In genomic region chrX:71117358-71117757, GRCh38 we compare ENCODE assay signal across 15 cellular contexts. TPM values are rescaled to one million over a fixed set of nuclear protein-coding genes. Genes with fewer than 3 reads are reported as not detected.
DNase-seq lines count a peak whose midpoint lies in the region; ATAC-seq, FAIRE-seq and TF ChIP-seq lines count a peak whose summit lies in the region.
"Had no signal": no experiment of that assay in that cellular context is flagged by ENCODE, and none has a peak within 500 bp of the region (broad histone marks: within the 10 kb centered on the region; RNA-seq: fewer than 3 reads in every experiment).

No MANE protein-coding gene starts in this region.

- no peak for TF ChIP-seq CTCF in A549 (IDR thresholded peaks at IDR 0.05)
- no peak for TF ChIP-seq CTCF in CD8-positive, alpha-beta T cell (IDR thresholded peaks at IDR 0.05)
- TF ChIP-seq CTCF in OCI-LY3 (IDR thresholded peaks at IDR 0.05; ENCODE audit: low read depth, low read length) = no peak
- no peak for TF ChIP-seq CTCF in keratinocyte (optimal IDR thresholded peaks at IDR 0.05 in 1 of 3, IDR thresholded peaks at IDR 0.05 in 1 of 3, conservative IDR thresholded peaks at IDR 0.05 in 1 of 3; ENCODE audit: extremely low read depth in 1 of 3, insufficient read depth in 2 of 3, low read length in 3 of 3)
- TF ChIP-seq CTCF in pancreas (IDR thresholded peaks at IDR 0.05) = no peak
- TF ChIP-seq CTCF in suprapubic skin (IDR thresholded peaks at IDR 0.05) = no peak

- FAIRE-seq in A549 (lab: Jason Lieb, UNC) (no peak), keratinocyte (lab: Jason Lieb, UNC) (no peak), pancreas (lab: Jason Lieb, UNC) (no peak)

- DNase-seq in A549 (ENCODE audit: low read depth in 1 of 2, low spot score in 1 of 2) = no peak
- DNase-seq in CD8-positive, alpha-beta T cell = no peak
- DNase-seq in keratinocyte (ENCODE audit: low read depth, low spot score) = no peak
- DNase-seq in pancreas = no peak
- no peak for DNase-seq in suprapubic skin (ENCODE audit: low spot score in 2 of 2)
- no peak for DNase-seq in stimulated activated naive B cell treated with anti-CD40 and anti-IgM and Interleukin-4, amounts not matched to agents 10 μg/mL and 1 μg/mL and 100 μg/mL, for 72 hours
- DNase-seq: activated CD8-positive, alpha-beta memory T cell treated with anti-CD3 and anti-CD28 coated beads, Interleukin-2, amount 10 ng/mL, durations not matched to agents 7 days and 5 days; cortex of kidney; mucosa of descending colon; NCI-H2029 had no signal

- peaks cover 14% of the 10 kb centered on the region for H3K36me3 ChIP-seq in CD8-positive, alpha-beta T cell (ENCODE audit: insufficient read depth, low read length)
- H3K36me3 ChIP-seq in OCI-LY3 (replicated peaks; ENCODE audit: low read depth, low read length) (peaks cover 13% of the 10 kb centered on the region), keratinocyte (ENCODE audit: control insufficient read depth in 2 of 2, extremely low read depth in 1 of 2, insufficient read depth in 2 of 2, low read length in 2 of 2) (peaks cover 6 to 7% of the 10 kb centered on the region in 2 experiments), pancreas (peaks cover 0 to 3% (median 0%) of the 10 kb centered on the region in 3 donors), suprapubic skin (peaks cover 14% of the 10 kb centered on the region)

- H3K4me3 Mint-ChIP-seq in CD8-positive, alpha-beta T cell = no peak overlapping the region
- H3K4me3 Mint-ChIP-seq in stimulated activated naive B cell treated with anti-CD40 and anti-IgM and Interleukin-4, amounts not matched to agents 10 μg/mL and 1 μg/mL and 100 μg/mL, for 72 hours = no peak overlapping the region

- H4K20me1 ChIP-seq in OCI-LY3 (ENCODE audit: insufficient read depth, low read length) (no peaks in the 10 kb centered on the region), keratinocyte (ENCODE audit: control insufficient read depth, extremely low read depth, insufficient read depth, low read length) (no peaks in the 10 kb centered on the region)

- peaks cover 23% of the 10 kb centered on the region for H3K36me3 Mint-ChIP-seq in CD8-positive, alpha-beta T cell
- H3K36me3 Mint-ChIP-seq in stimulated activated naive B cell treated with anti-CD40 and anti-IgM and Interleukin-4, amounts not matched to agents 10 μg/mL and 1 μg/mL and 100 μg/mL, for 72 hours = peaks cover 4 to 6% of the 10 kb centered on the region in 2 donors

- no peak overlapping the region for H3K27ac Mint-ChIP-seq in CD8-positive, alpha-beta T cell
- H3K27ac Mint-ChIP-seq in stimulated activated naive B cell treated with anti-CD40 and anti-IgM and Interleukin-4, amounts not matched to agents 10 μg/mL and 1 μg/mL and 100 μg/mL, for 72 hours = no peak overlapping the region

- peaks cover 40% of the 10 kb centered on the region for H3K4me1 Mint-ChIP-seq in CD8-positive, alpha-beta T cell (ENCODE audit: low read depth)
- H3K4me1 Mint-ChIP-seq in stimulated activated naive B cell treated with anti-CD40 and anti-IgM and Interleukin-4, amounts not matched to agents 10 μg/mL and 1 μg/mL and 100 μg/mL, for 72 hours = peaks cover 10 to 19% of the 10 kb centered on the region in 2 donors

- CTCF ChIA-PET in A549 (lab: Yijun Ruan, JAX) = interaction anchor here (1.1 to 4.6 kb wide), 3 partner anchors 10 to 62 kb away, joined by 3 to 25 read pairs (median 4); no protein-coding TSS in a partner anchor
- CTCF ChIA-PET in CD8-positive, alpha-beta T cell (lab: Charles Lee) = interaction anchor here (1.0 to 3.8 kb wide), 6 partner anchors 11 to 63 kb away, joined by 3 to 16 read pairs (median 6); partner anchors contain the start of gene CXorf65

- no peaks in the 10 kb centered on the region for H3K9me3 ChIP-seq in A549
- no peaks in the 10 kb centered on the region for H3K9me3 ChIP-seq in CD8-positive, alpha-beta T cell (ENCODE audit: low read length)
- H3K9me3 ChIP-seq in OCI-LY3 (ENCODE audit: insufficient read depth, low read length) = no peaks in the 10 kb centered on the region
- H3K9me3 ChIP-seq in keratinocyte (ENCODE audit: control insufficient read depth, low read depth, low read length) = no peaks in the 10 kb centered on the region
- no peaks in the 10 kb centered on the region for H3K9me3 ChIP-seq in pancreas
- no peaks in the 10 kb centered on the region for H3K9me3 ChIP-seq in suprapubic skin
- H3K9me3 ChIP-seq: mucosa of descending colon, right atrium auricular region had no signal

- no peak overlapping the region for H3K4me3 ChIP-seq in A549
- no peak overlapping the region for H3K4me3 ChIP-seq in CD8-positive, alpha-beta T cell (ENCODE audit: low read depth, low read length)
- H3K4me3 ChIP-seq in OCI-LY3 (ENCODE audit: low read length) = peak overlapping the region; percentile 91
- no peak overlapping the region for H3K4me3 ChIP-seq in keratinocyte (ENCODE audit: control insufficient read depth in 2 of 3, extremely low read depth in 1 of 3, insufficient read depth in 2 of 3, low read depth in 1 of 3, low read length in 3 of 3)
- no peak overlapping the region for H3K4me3 ChIP-seq in pancreas
- H3K4me3 ChIP-seq in suprapubic skin = no peak overlapping the region
- H3K4me3 ChIP-seq: mucosa of descending colon had no signal

- H3K4me1 ChIP-seq in A549 = peaks cover 8% of the 10 kb centered on the region; the same call in 2 of the 3 replicates
- H3K4me1 ChIP-seq in CD8-positive, alpha-beta T cell (ENCODE audit: insufficient read depth, low read length) = peaks cover 35% of the 10 kb centered on the region
- H3K4me1 ChIP-seq in OCI-LY3 (ENCODE audit: low read length) = peaks cover 16% of the 10 kb centered on the region
- peaks cover 10% of the 10 kb centered on the region for H3K4me1 ChIP-seq in keratinocyte (ENCODE audit: control insufficient read depth, extremely low read depth, insufficient read depth, low read length)
- H3K4me1 ChIP-seq in pancreas = no peaks in the 10 kb centered on the region
- peaks cover 14% of the 10 kb centered on the region for H3K4me1 ChIP-seq in suprapubic skin

- ATAC-seq in A549 = no peak
- ATAC-seq in CD8-positive, alpha-beta T cell = no peak
- no peak for ATAC-seq in pancreas
- no peak for ATAC-seq in HG03442 (IDR thresholded peaks at IDR 0.05; ENCODE audit: unreplicated experiment)
- no peak for ATAC-seq in stimulated activated naive B cell treated with anti-CD40 and anti-IgM and Interleukin-4, amounts not matched to agents 10 μg/mL and 1 μg/mL and 100 μg/mL, for 72 hours (replicated peaks)

- no peak overlapping the region for H2AFZ ChIP-seq in OCI-LY3 (ENCODE audit: low read depth, low read length)
- peak overlapping the region; percentile 10 for H2AFZ ChIP-seq in keratinocyte (ENCODE audit: control insufficient read depth, low read length)

- 91% methylated on average over 10 of the region's 10 CpGs for WGBS in A549 (ENCODE audit: missing lambda C conversion rate)
- WGBS in pancreas, 2 donors = 68 to 73% methylated on average over 10 of the region's 10 CpGs
- 82% methylated on average over 10 of the region's 10 CpGs for WGBS in suprapubic skin

- no peak for TF ChIP-seq EP300 in A549 (IDR thresholded peaks at IDR 0.05)
- no peak for TF ChIP-seq EP300 in suprapubic skin (IDR thresholded peaks at IDR 0.05)

- H3K9me3 Mint-ChIP-seq in CD8-positive, alpha-beta T cell = no peaks in the 10 kb centered on the region
- H3K9me3 Mint-ChIP-seq in stimulated activated naive B cell treated with anti-CD40 and anti-IgM and Interleukin-4, amounts not matched to agents 10 μg/mL and 1 μg/mL and 100 μg/mL, for 72 hours = no peaks in the 10 kb centered on the region

- POLR2A ChIA-PET in A549 (lab: Yijun Ruan, JAX) = no interaction called here
- POLR2A ChIA-PET in CD8-positive, alpha-beta T cell (lab: Charles Lee) = interaction anchor here (1.1 to 3.2 kb wide), 3 partner anchors 9 to 49 kb away, joined by 4 to 47 read pairs (median 9); partner anchors contain the start of genes CXorf65 and SNX12

- no peaks in the 10 kb centered on the region for H3K9me1 ChIP-seq in keratinocyte (ENCODE audit: control insufficient read depth, extremely low read depth, insufficient read depth, low read length)

- no peak for TF ChIP-seq RAD21 in A549 (conservative IDR thresholded peaks at IDR 0.05 in 1 of 2, IDR thresholded peaks at IDR 0.05 in 1 of 2)

- H3K4me2 ChIP-seq in A549 = peak overlapping the region; percentile 90
- H3K4me2 ChIP-seq in OCI-LY3 (ENCODE audit: low read length) = peak overlapping the region; percentile 75
- H3K4me2 ChIP-seq in keratinocyte (ENCODE audit: control insufficient read depth, extremely low read depth, insufficient read depth, low read depth, low read length) = peak overlapping the region; percentile 14

- intact Hi-C loops in CD8-positive, alpha-beta T cell (cut with DNase I, micrococcal nuclease) = loop anchor here in 1 of 2 experiments (10.0 kb wide), 1 partner anchor 507 kb away; no protein-coding TSS in a partner anchor
- intact Hi-C loops in pancreas (cut with DNase I) = no loop called here

- H3K27ac ChIP-seq in A549 = no peak overlapping the region
- H3K27ac ChIP-seq in CD8-positive, alpha-beta T cell (ENCODE audit: low read depth, low read length) = peak overlapping the region; percentile 14
- H3K27ac ChIP-seq in OCI-LY3 (ENCODE audit: low read length) = no peak overlapping the region
- H3K27ac ChIP-seq in keratinocyte (ENCODE audit: control insufficient read depth, insufficient read depth, low read length) = no peak overlapping the region
- H3K27ac ChIP-seq in pancreas = no peak overlapping the region
- H3K27ac ChIP-seq in suprapubic skin = no peak overlapping the region

- H3K27me3 Mint-ChIP-seq in CD8-positive, alpha-beta T cell (ENCODE audit: low read depth) = no peaks in the 10 kb centered on the region
- H3K27me3 Mint-ChIP-seq in stimulated activated naive B cell treated with anti-CD40 and anti-IgM and Interleukin-4, amounts not matched to agents 10 μg/mL and 1 μg/mL and 100 μg/mL, for 72 hours = no peaks in the 10 kb centered on the region
- H3K27me3 Mint-ChIP-seq: activated CD8-positive, alpha-beta memory T cell treated with anti-CD3 and anti-CD28 coated beads, Interleukin-2, amount 10 ng/mL, durations not matched to agents 7 days and 5 days had no signal

- 0 out of 2 replicates have a peak overlapping the region, but pooled peaks have one; percentile 91 for H3K9ac ChIP-seq in OCI-LY3 (ENCODE audit: low read length)
- H3K9ac ChIP-seq in keratinocyte (ENCODE audit: control insufficient read depth, extremely low read depth, insufficient read depth, low read length) = no peak overlapping the region

- H3K79me2 ChIP-seq in OCI-LY3 (ENCODE audit: low read length) = peaks cover 8% of the 10 kb centered on the region
- no peaks in the 10 kb centered on the region for H3K79me2 ChIP-seq in keratinocyte (ENCODE audit: control insufficient read depth, insufficient read depth, low read length)

- TF ChIP-seq POLR2A in A549 (IDR thresholded peaks at IDR 0.05; ENCODE audit: low read length) (no peak), suprapubic skin (IDR thresholded peaks at IDR 0.05) (no peak)

- dilution Hi-C loops in keratinocyte (cut with MboI; ENCODE audit: extremely low pct_ligation_motif_present, low sequenced_read_pairs) = no loop called here

- no peaks in the 10 kb centered on the region for H3K27me3 ChIP-seq in CD8-positive, alpha-beta T cell (ENCODE audit: insufficient read depth, low read length)
- H3K27me3 ChIP-seq in OCI-LY3 (ENCODE audit: low read depth, low read length) (no peaks in the 10 kb centered on the region), keratinocyte (ENCODE audit: control insufficient read depth, extremely low read depth, insufficient read depth, low read length) (no peaks in the 10 kb centered on the region), pancreas (peaks cover 0 to 5% (median 0%) of the 10 kb centered on the region in 4 donors), suprapubic skin (no peaks in the 10 kb centered on the region)
- H3K27me3 ChIP-seq: right atrium auricular region had no signal

RNA-seq across cellular contexts. Expression of gene MED12, which starts 1.0 kb away (rescaled TPM):
- polyA plus RNA-seq in A549 (2011; rRNA removed) (12.6 and 35.0 TPM in 2 replicates), A549 (2017; fragmentation: RNase III; extraction: RNeasy Plus Mini Kit Qiagen cat#74134 plus additional on column Dnase treatment) (13.5 to 15.4 TPM (median 14.4 TPM) in 3 replicates), keratinocyte (4.2 to 7.1 TPM (median 4.5 TPM) in 3 replicates), pancreas (10 to 100 TPM; 12.8 to 15.9 TPM)
- polyA plus RNA-seq in A549 (2012; cell fraction: cytosol; rRNA removed) = 11.6 and 13.6 TPM in 2 replicates
- 35.7 and 39.5 TPM in 2 replicates for polyA plus RNA-seq in A549 (2012; cell fraction: nucleus; rRNA removed)
- 76.5 and 93.8 TPM in 2 replicates for polyA minus RNA-seq in A549 (2011; rRNA and poly(A)+ RNA removed)
- total RNA-seq in CD8-positive, alpha-beta T cell = 10 to 100 TPM; 54.5 to 57.4 TPM
- 9.7 TPM for polyA plus RNA-seq in keratinocyte (2011; ENCODE audit: low read depth)
- polyA plus RNA-seq in keratinocyte (2011; cell fraction: cytosol; rRNA removed) = 4.0 and 4.4 TPM in 2 replicates
- polyA plus RNA-seq in keratinocyte (2011; cell fraction: nucleus; rRNA removed) = 29.0 and 37.2 TPM in 2 replicates
- polyA plus RNA-seq in keratinocyte (2012; ENCODE audit: low replicate concordance) = 7.5 and 8.8 TPM in 2 replicates
- polyA minus RNA-seq in keratinocyte = 17.6 to 143 TPM (median 35.8 TPM) in 3 replicates
- 14.6 TPM for polyA minus RNA-seq in keratinocyte (2011; cell fraction: cytosol; rRNA and poly(A)+ RNA removed)
- 30.2 and 54.8 TPM in 2 replicates for polyA minus RNA-seq in keratinocyte (2011; cell fraction: nucleus; rRNA and poly(A)+ RNA removed)
- total RNA-seq in pancreas (10 to 100 TPM; 12.2 to 25.7 (median 18.8) TPM), suprapubic skin (10 to 100 TPM; 27.0 to 63.0 (median 39.8) TPM)

RNA-seq across cellular contexts. Expression of gene IL2RG, which starts 6.0 kb away (rescaled TPM):
- polyA plus RNA-seq in A549 (2011; rRNA removed) = 0.09 and 0.23 TPM in 2 replicates
- 0.14 and 0.25 TPM in 2 replicates for polyA plus RNA-seq in A549 (2012; cell fraction: cytosol; rRNA removed)
- polyA plus RNA-seq in A549 (2012; cell fraction: nucleus; rRNA removed) = 0.14 and 0.18 TPM in 2 replicates
- polyA plus RNA-seq in A549 (2017; fragmentation: RNase III; extraction: RNeasy Plus Mini Kit Qiagen cat#74134 plus additional on column Dnase treatment) = 0.12 to 0.22 TPM (median 0.12 TPM) in 3 replicates
- polyA minus RNA-seq in A549 (2011; rRNA and poly(A)+ RNA removed) = 0.58 TPM in 1 of 2 replicates, not detected in the other
- total RNA-seq in CD8-positive, alpha-beta T cell = 100 to 1,000 TPM; 166 to 197 TPM
- 0.12 to 0.42 TPM (median 0.26 TPM) in 3 replicates for polyA plus RNA-seq in keratinocyte
- 0.66 TPM for polyA plus RNA-seq in keratinocyte (2011; ENCODE audit: low read depth)
- 0.09 and 0.21 TPM in 2 replicates for polyA plus RNA-seq in keratinocyte (2011; cell fraction: cytosol; rRNA removed)
- 0.25 and 0.40 TPM in 2 replicates for polyA plus RNA-seq in keratinocyte (2011; cell fraction: nucleus; rRNA removed)
- 0.15 and 0.66 TPM in 2 replicates for polyA plus RNA-seq in keratinocyte (2012; ENCODE audit: low replicate concordance)
- polyA minus RNA-seq in keratinocyte = 5.9 TPM in 1 of 3 replicates, not detected in the others
- polyA minus RNA-seq in keratinocyte (2011; cell fraction: cytosol; rRNA and poly(A)+ RNA removed) = not detected
- not detected in 2 replicates for polyA minus RNA-seq in keratinocyte (2011; cell fraction: nucleus; rRNA and poly(A)+ RNA removed)
- total RNA-seq in pancreas = 1 to 10 TPM in 4 of 6 donors, under 1 TPM in 2; 0.19 to 4.4 (median 1.8) TPM
- 1 to 10 TPM; 1.1 to 1.3 TPM for polyA plus RNA-seq in pancreas
- 10 to 100 TPM in 2 of 4 donors, 1 to 10 TPM in 2; 2.6 to 15.0 (median 9.1) TPM for total RNA-seq in suprapubic skin
- total RNA-seq: fibroblast of lung had no signal
- polyA plus RNA-seq: fibroblast of lung had no signal

RNA-seq across cellular contexts. Expression of gene CXorf65, which starts 10.8 kb away (rescaled TPM):
- not detected in 2 replicates for polyA plus RNA-seq in A549 (2011; rRNA removed)
- polyA plus RNA-seq in A549 (2012; cell fraction: cytosol; rRNA removed) = not detected in 2 replicates
- not detected in 2 replicates for polyA plus RNA-seq in A549 (2012; cell fraction: nucleus; rRNA removed)
- not detected in 3 replicates for polyA plus RNA-seq in A549 (2017; fragmentation: RNase III; extraction: RNeasy Plus Mini Kit Qiagen cat#74134 plus additional on column Dnase treatment)
- polyA minus RNA-seq in A549 (2011; rRNA and poly(A)+ RNA removed) = not detected in 2 replicates
- 10 to 100 TPM; 51.0 to 57.6 TPM for total RNA-seq in CD8-positive, alpha-beta T cell
- not detected in 3 replicates for polyA plus RNA-seq in keratinocyte
- polyA plus RNA-seq in keratinocyte (2011; ENCODE audit: low read depth) = not detected
- polyA plus RNA-seq in keratinocyte (2011; cell fraction: cytosol; rRNA removed) = not detected in 2 replicates
- not detected in 2 replicates for polyA plus RNA-seq in keratinocyte (2011; cell fraction: nucleus; rRNA removed)
- not detected in 2 replicates for polyA plus RNA-seq in keratinocyte (2012; ENCODE audit: low replicate concordance)
- not detected in 3 replicates for polyA minus RNA-seq in keratinocyte
- not detected for polyA minus RNA-seq in keratinocyte (2011; cell fraction: cytosol; rRNA and poly(A)+ RNA removed)
- polyA minus RNA-seq in keratinocyte (2011; cell fraction: nucleus; rRNA and poly(A)+ RNA removed) = not detected in 2 replicates
- not detected for total RNA-seq in pancreas
- not detected for polyA plus RNA-seq in pancreas
- not detected for total RNA-seq in suprapubic skin
- total RNA-seq: fibroblast of lung, right atrium auricular region had no signal
- polyA plus RNA-seq: CD14-positive monocyte, fibroblast of lung had no signal

RNA-seq across cellular contexts. Expression of gene FOXO4, which starts 21.7 kb away (rescaled TPM):
- polyA plus RNA-seq in A549 (2011; rRNA removed) = 1.0 and 1.6 TPM in 2 replicates
- 0.40 and 0.73 TPM in 2 replicates for polyA plus RNA-seq in A549 (2012; cell fraction: cytosol; rRNA removed)
- polyA plus RNA-seq in A549 (2012; cell fraction: nucleus; rRNA removed) = 1.0 and 2.5 TPM in 2 replicates
- 1.3 to 2.6 TPM (median 2.3 TPM) in 3 replicates for polyA plus RNA-seq in A549 (2017; fragmentation: RNase III; extraction: RNeasy Plus Mini Kit Qiagen cat#74134 plus additional on column Dnase treatment)
- 0.91 and 1.2 TPM in 2 replicates for polyA minus RNA-seq in A549 (2011; rRNA and poly(A)+ RNA removed)
- 10 to 100 TPM; 24.1 to 32.6 TPM for total RNA-seq in CD8-positive, alpha-beta T cell
- 1.5 to 3.2 TPM (median 1.6 TPM) in 3 replicates for polyA plus RNA-seq in keratinocyte
- polyA plus RNA-seq in keratinocyte (2011; ENCODE audit: low read depth) = 3.3 TPM
- 1.9 and 2.4 TPM in 2 replicates for polyA plus RNA-seq in keratinocyte (2011; cell fraction: cytosol; rRNA removed)
- polyA plus RNA-seq in keratinocyte (2011; cell fraction: nucleus; rRNA removed) = 6.4 and 7.0 TPM in 2 replicates
- polyA plus RNA-seq in keratinocyte (2012; ENCODE audit: low replicate concordance) = 2.8 and 5.0 TPM in 2 replicates
- 1.5 to 6.5 TPM (median 2.3 TPM) in 3 replicates for polyA minus RNA-seq in keratinocyte
- 2.7 TPM for polyA minus RNA-seq in keratinocyte (2011; cell fraction: cytosol; rRNA and poly(A)+ RNA removed)
- polyA minus RNA-seq in keratinocyte (2011; cell fraction: nucleus; rRNA and poly(A)+ RNA removed) = 1.2 and 1.4 TPM in 2 replicates
- total RNA-seq in pancreas = 10 to 100 TPM in 5 of 6 donors, 1 to 10 TPM in 1; 8.9 to 20.0 (median 14.6) TPM
- polyA plus RNA-seq in pancreas = 1 to 10 TPM; 7.5 to 8.5 TPM
- 10 to 100 TPM; 21.0 to 36.8 (median 28.2) TPM for total RNA-seq in suprapubic skin

RNA-seq across cellular contexts. Expression of gene NLGN3, which starts 27.3 kb away (rescaled TPM):
- polyA plus RNA-seq in A549 (2011; rRNA removed) = 1.00 and 1.7 TPM in 2 replicates
- polyA plus RNA-seq in A549 (2012; cell fraction: cytosol; rRNA removed) = 0.65 and 0.89 TPM in 2 replicates
- 4.8 and 5.5 TPM in 2 replicates for polyA plus RNA-seq in A549 (2012; cell fraction: nucleus; rRNA removed)
- polyA plus RNA-seq in A549 (2017; fragmentation: RNase III; extraction: RNeasy Plus Mini Kit Qiagen cat#74134 plus additional on column Dnase treatment) = 0.60 to 0.84 TPM (median 0.82 TPM) in 3 replicates
- 0.54 and 0.62 TPM in 2 replicates for polyA minus RNA-seq in A549 (2011; rRNA and poly(A)+ RNA removed)
- 1 to 10 TPM; 4.6 to 5.0 TPM for total RNA-seq in CD8-positive, alpha-beta T cell
- 0.05 to 0.08 TPM (median 0.07 TPM) in 3 replicates for polyA plus RNA-seq in keratinocyte
- polyA plus RNA-seq in keratinocyte (2011; ENCODE audit: low read depth) = 0.42 TPM
- polyA plus RNA-seq in keratinocyte (2011; cell fraction: cytosol; rRNA removed) = 0.04 and 0.06 TPM in 2 replicates
- 0.85 and 1.2 TPM in 2 replicates for polyA plus RNA-seq in keratinocyte (2011; cell fraction: nucleus; rRNA removed)
- 0.03 and 0.51 TPM in 2 replicates for polyA plus RNA-seq in keratinocyte (2012; ENCODE audit: low replicate concordance)
- polyA minus RNA-seq in keratinocyte = 0.16 TPM in 1 of 3 replicates, not detected in the others
- polyA minus RNA-seq in keratinocyte (2011; cell fraction: cytosol; rRNA and poly(A)+ RNA removed) = not detected
- 0.32 and 0.54 TPM in 2 replicates for polyA minus RNA-seq in keratinocyte (2011; cell fraction: nucleus; rRNA and poly(A)+ RNA removed)
- under 1 TPM; 0.04 to 0.56 (median 0.21) TPM for total RNA-seq in pancreas
- under 1 TPM; 0.11 to 0.33 TPM for polyA plus RNA-seq in pancreas
- total RNA-seq in suprapubic skin = under 1 TPM; 0.52 to 0.97 (median 0.60) TPM

Comparison
In these comparisons a context has a peak if more than half of its experiments do, and no peak if none do; other contexts are left out.
1. H3K4me2 ChIP-seq: peak in every context shown above with its lines; median percentile 90 in A549; 75 in OCI-LY3; 14 in keratinocyte.
2. RNA of gene IL2RG, which starts 6.0 kb away (total RNA-seq): 166 to 197 TPM in CD8-positive, alpha-beta T cell; 2.6 to 15.0 TPM in suprapubic skin and 0.19 to 4.4 TPM in pancreas; every median in the first group is over 10 times any median in the second.
3. RNA of gene CXorf65, which starts 10.8 kb away (total RNA-seq): 51.0 to 57.6 TPM in CD8-positive, alpha-beta T cell; not detected in pancreas and not detected in suprapubic skin; every median in the first group is over 10 times any median in the second.